In genomic region chr7:155190608-155191536, GRCh38 we compare ENCODE assay signal across 8 cellular contexts.
DNase-seq lines count a peak whose midpoint lies in the region; ATAC-seq and TF ChIP-seq lines count a peak whose summit lies in the region.

No MANE protein-coding gene starts in this region.

- ATAC-seq in GM19328 (IDR thresholded peaks at IDR 0.05; ENCODE audit: unreplicated experiment) (peak; percentile 70), HG02970 (IDR thresholded peaks at IDR 0.05; ENCODE audit: low FRiP score, unreplicated experiment) (no peak)

- H3K27ac ChIP-seq in fibroblast of lung (ENCODE audit: insufficient read depth, low read length) (no peak overlapping the region), suprapubic skin (no peak overlapping the region)

- no peaks in the 10 kb centered on the region for H3K36me3 Mint-ChIP-seq in nephron progenitor cell (ENCODE audit: low read depth)

- H3K27me3 ChIP-seq in fibroblast of lung (ENCODE audit: control insufficient read depth, insufficient read depth, low read length): no peaks in the 10 kb centered on the region
- H3K27me3 ChIP-seq in suprapubic skin: peaks cover 21% of the 10 kb centered on the region

- H3K9me3 ChIP-seq in fibroblast of lung (ENCODE audit: control insufficient read depth, insufficient read depth, low read depth, low read length) (no peaks in the 10 kb centered on the region), suprapubic skin (peaks cover 13% of the 10 kb centered on the region)

- TF ChIP-seq CTCF in AG10803 (conservative IDR thresholded peaks at IDR 0.05; ENCODE audit: low read length) (peak; percentile 78), NB4 (IDR thresholded peaks at IDR 0.05; ENCODE audit: low read depth, low read length) (peak; percentile 87), fibroblast of lung (conservative IDR thresholded peaks at IDR 0.05 in 1 of 2, IDR thresholded peaks at IDR 0.05 in 1 of 2; ENCODE audit: low read depth in 1 of 2, low read length in 2 of 2) (peak; percentile 78 to 93), nephron progenitor cell (IDR thresholded peaks at IDR 0.05) (peak; percentile 86), suprapubic skin (IDR thresholded peaks at IDR 0.05) (peak; percentile 76 to 93)

- no peaks in the 10 kb centered on the region for H3K36me3 ChIP-seq in fibroblast of lung (ENCODE audit: control insufficient read depth, insufficient read depth, low read length)
- no peaks in the 10 kb centered on the region for H3K36me3 ChIP-seq in suprapubic skin

- H4K20me1 ChIP-seq in fibroblast of lung (ENCODE audit: control insufficient read depth, extremely low read depth, insufficient read depth, low read length): no peaks in the 10 kb centered on the region

- H3K27me3 Mint-ChIP-seq in nephron progenitor cell (ENCODE audit: low read depth, poor library complexity): peaks cover 30% of the 10 kb centered on the region

- no peak overlapping the region for H3K27ac Mint-ChIP-seq in nephron progenitor cell

- H3K4me1 ChIP-seq in fibroblast of lung (ENCODE audit: control insufficient read depth, extremely low read depth, insufficient read depth, low read length) (no peaks in the 10 kb centered on the region), suprapubic skin (peaks cover 4% of the 10 kb centered on the region)

- peak overlapping the region; percentile 75 for H3K4me2 ChIP-seq in fibroblast of lung (ENCODE audit: extremely low read depth, insufficient read depth, low read length)

- TF ChIP-seq POLR2A in NB4 (IDR thresholded peaks at IDR 0.05; ENCODE audit: extremely low read depth, insufficient read length) (no peak), suprapubic skin (IDR thresholded peaks at IDR 0.05) (no peak)

- no peak overlapping the region for H2AFZ ChIP-seq in fibroblast of lung (ENCODE audit: low read length)

- WGBS in suprapubic skin: 28% methylated on average over 43 of the region's 44 CpGs

- TF ChIP-seq EP300 in suprapubic skin (IDR thresholded peaks at IDR 0.05): no peak

- peaks cover 38% of the 10 kb centered on the region for H3K9me3 Mint-ChIP-seq in nephron progenitor cell

- H3K9ac ChIP-seq in fibroblast of lung (ENCODE audit: insufficient read depth, low read length): no peak overlapping the region

- peak overlapping the region; percentile 40 for H3K4me3 Mint-ChIP-seq in nephron progenitor cell

- H3K79me2 ChIP-seq in fibroblast of lung (ENCODE audit: control insufficient read depth, insufficient read depth, low read length): no peaks in the 10 kb centered on the region

- DNase-seq in AG10803 (ENCODE audit: low read depth) (no peak), NB4 (ENCODE audit: low read depth) (peak; percentile 57), activated T-cell treated with anti-CD3 and anti-CD28 coated beads for 4 hours (peak; percentile 70), fibroblast of lung (ENCODE audit: low read depth in 2 of 2) (peak; percentile 11 to 25), nephron progenitor cell (peak; percentile 83), suprapubic skin (ENCODE audit: low spot score in 2 of 2) (no peak)

- H3K4me3 ChIP-seq in AG10803 (ENCODE audit: low read length) (peak overlapping the region; percentile 50), NB4 (ENCODE audit: low read depth, low read length) (no peak overlapping the region), fibroblast of lung (replicated peaks in 1 of 4; ENCODE audit: control extremely low read depth in 1 of 4, insufficient read depth in 1 of 4, low read depth in 3 of 4, low read length in 4 of 4) (peak overlapping the region in 1 of 4 experiments; percentile 14), suprapubic skin (peak overlapping the region; percentile 1)

- peaks cover 26% of the 10 kb centered on the region for H3K4me1 Mint-ChIP-seq in nephron progenitor cell

Comparison
In these comparisons a context has a peak if more than half of its experiments do, and no peak if none do; other contexts are left out.
1. DNase-seq: peak in NB4 (single experiment), activated T-cell treated with anti-CD3 and anti-CD28 coated beads for 4 hours (single experiment), fibroblast of lung (2 of 2) and nephron progenitor cell (single experiment); none in AG10803 (single experiment) and suprapubic skin (0 of 2).
2. Peak in every context shown above with its lines, with median percentiles within 50 percentile points of each other: CTCF ChIP-seq.